In the genomic region with DNA sequence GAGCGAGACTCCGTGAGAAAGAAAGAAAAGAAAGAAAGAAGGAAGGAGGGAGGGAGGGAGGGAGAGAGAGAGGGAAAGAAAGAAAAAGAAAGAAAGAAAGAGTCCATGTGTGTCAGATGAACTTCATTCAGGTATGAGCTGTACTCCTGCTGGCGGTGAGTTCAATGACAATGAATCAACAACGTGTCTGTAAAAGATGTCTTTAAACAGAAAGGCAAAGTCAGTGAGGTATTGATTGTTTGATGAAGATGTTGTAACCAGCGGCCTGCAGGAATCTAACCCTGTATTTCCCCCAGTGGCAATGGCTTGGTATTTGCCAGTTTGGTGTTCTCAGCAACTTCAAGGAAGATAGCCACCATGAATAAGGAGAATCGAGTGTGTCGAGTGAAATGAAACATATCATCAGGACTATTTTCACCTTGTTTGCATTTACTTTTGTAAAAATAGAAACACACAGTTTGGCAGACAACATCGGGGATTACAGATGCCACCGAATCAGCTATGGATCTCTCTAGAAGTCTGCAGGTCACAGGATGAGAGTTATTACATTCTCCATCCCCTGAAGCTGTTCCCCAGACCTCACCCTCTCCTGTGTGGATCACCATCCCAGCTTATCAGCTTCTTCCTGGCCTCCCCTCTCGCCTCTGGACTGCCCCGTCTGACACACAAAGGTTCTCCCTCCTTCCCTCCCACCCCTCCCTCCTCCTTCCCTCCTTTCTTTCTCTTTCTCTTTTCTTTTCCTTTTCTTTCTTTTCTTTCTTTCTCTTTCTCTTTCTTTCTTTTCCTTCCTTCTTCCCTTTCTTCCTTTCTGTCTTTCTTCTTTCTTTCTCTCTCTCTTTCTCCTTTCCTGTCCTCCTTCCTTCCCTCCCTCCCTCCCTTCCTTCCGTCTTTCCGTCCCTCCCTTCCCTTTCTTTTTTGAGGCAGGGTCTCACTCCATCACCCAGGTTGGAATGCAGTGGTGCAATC, we compare ENCODE assay signal across 11 cellular contexts. TPM values are rescaled to one million over a fixed set of nuclear protein-coding genes. Genes with fewer than 3 reads are reported as not detected.
A peak's percentile ranks its signal among the peaks of the same experiment; 100 is the strongest.
DNase-seq lines count a peak whose midpoint lies in the region; ATAC-seq, FAIRE-seq and TF ChIP-seq lines count a peak whose summit lies in the region.
"Had no signal": no experiment of that assay in that cellular context is flagged by ENCODE, and none has a peak within 500 bp of the region (broad histone marks: within the 10 kb centered on the region; RNA-seq: fewer than 3 reads in every experiment).

No MANE protein-coding gene starts in this region.

- no peaks in the 10 kb centered on the region for H3K36me3 ChIP-seq in bronchial epithelial cell (ENCODE audit: control insufficient read depth, insufficient read depth, low read length)
- H3K36me3 ChIP-seq: esophagus squamous epithelium, transverse colon had no signal

- TF ChIP-seq POLR2A in GM12891 (IDR thresholded peaks at IDR 0.05; ENCODE audit: low read depth, low read length) = no peak

- no peak for ATAC-seq in HG03095 (IDR thresholded peaks at IDR 0.05; ENCODE audit: unreplicated experiment)

- DNase-seq in AG20443 (ENCODE audit: low spot score) (peak; percentile 11), bronchial epithelial cell (ENCODE audit: low read depth) (peak; percentile 53), GM12891 (ENCODE audit: insufficient read length, low spot score) (no peak)
- DNase-seq: activated B cell treated with CpG ODN at 0.5 μM for 24 hours; activated T-cell treated with anti-CD3 and anti-CD28 coated beads, Interleukin-2, amount 50 U/mL, for 48 hours; esophagus squamous epithelium; NCI-H1092; NCI-H510A treated with DMSO at 0.1 percent for 48 hours; transverse colon had no signal

- no peaks in the 10 kb centered on the region for H3K27me3 ChIP-seq in bronchial epithelial cell (ENCODE audit: control insufficient read depth, insufficient read depth, low read length)

- no peak for TF ChIP-seq CTCF in bronchial epithelial cell (IDR thresholded peaks at IDR 0.05; ENCODE audit: insufficient read depth, low read length, severe bottlenecking)

- H3K4me3 ChIP-seq in bronchial epithelial cell (ENCODE audit: low read depth, low read length) = no peak overlapping the region
- H3K4me3 ChIP-seq: esophagus squamous epithelium, transverse colon had no signal

- no peak for FAIRE-seq in bronchial epithelial cell (lab: Jason Lieb, UNC)
- FAIRE-seq in GM12891 (lab: Jason Lieb, UNC) = no peak

TF ChIP-seq in GM12891, 5 proteins besides CTCF, POLR2A, EP300 and RAD21:
- TF ChIP-seq PAX5 (IDR thresholded peaks at IDR 0.05; ENCODE audit: insufficient read depth, low read length, severe bottlenecking) = no peak
- TF ChIP-seq POLR2AphosphoS5 (IDR thresholded peaks at IDR 0.05; ENCODE audit: low read depth, low read length) = no peak
- TF ChIP-seq POU2F2 (IDR thresholded peaks at IDR 0.05; ENCODE audit: low read depth, low read length) = no peak
- TF ChIP-seq TAF1 (IDR thresholded peaks at IDR 0.05; ENCODE audit: low read depth, low read length) = no peak
- TF ChIP-seq SPI1 (IDR thresholded peaks at IDR 0.05; ENCODE audit: low read depth, low read length) = no peak

RNA-seq across cellular contexts. Expression of a gene that starts 8.2 kb away (rescaled TPM):
- not detected in 2 replicates for total RNA-seq in bronchial epithelial cell
- polyA plus RNA-seq in GM12891 (2012; ENCODE audit: low read depth, missing spikeins) = not detected
- total RNA-seq: activated B cell treated with CpG ODN at 0.5 μM for 24 hours, transverse colon had no signal

RNA-seq across cellular contexts. Expression of a gene that starts 16.6 kb away (rescaled TPM):
- not detected in 2 replicates for total RNA-seq in bronchial epithelial cell
- polyA plus RNA-seq in GM12891 (2012; ENCODE audit: low read depth, missing spikeins) = not detected
- total RNA-seq: activated B cell treated with CpG ODN at 0.5 μM for 24 hours, esophagus squamous epithelium, sciatic nerve, transverse colon had no signal

RNA-seq across cellular contexts. Expression of a gene that starts 27.1 kb away (rescaled TPM):
- total RNA-seq in bronchial epithelial cell = 1.8 and 2.2 TPM in 2 replicates
- polyA plus RNA-seq in GM12891 (2012; ENCODE audit: low read depth, missing spikeins) = 4.4 TPM

RNA-seq across cellular contexts. Expression of a gene that starts 45.8 kb away (rescaled TPM):
- total RNA-seq in bronchial epithelial cell = 2.1 and 3.5 TPM in 2 replicates
- polyA plus RNA-seq in GM12891 (2012; ENCODE audit: low read depth, missing spikeins) = 6.5 TPM

RNA-seq across cellular contexts. Expression of a gene that starts 46.6 kb away (rescaled TPM):
- total RNA-seq in bronchial epithelial cell = 18.4 and 19.6 TPM in 2 replicates
- polyA plus RNA-seq in GM12891 (2012; ENCODE audit: low read depth, missing spikeins) = 8.1 TPM
